Comparison of ENCODE assay signal across 8 cellular contexts in the genomic region with DNA sequence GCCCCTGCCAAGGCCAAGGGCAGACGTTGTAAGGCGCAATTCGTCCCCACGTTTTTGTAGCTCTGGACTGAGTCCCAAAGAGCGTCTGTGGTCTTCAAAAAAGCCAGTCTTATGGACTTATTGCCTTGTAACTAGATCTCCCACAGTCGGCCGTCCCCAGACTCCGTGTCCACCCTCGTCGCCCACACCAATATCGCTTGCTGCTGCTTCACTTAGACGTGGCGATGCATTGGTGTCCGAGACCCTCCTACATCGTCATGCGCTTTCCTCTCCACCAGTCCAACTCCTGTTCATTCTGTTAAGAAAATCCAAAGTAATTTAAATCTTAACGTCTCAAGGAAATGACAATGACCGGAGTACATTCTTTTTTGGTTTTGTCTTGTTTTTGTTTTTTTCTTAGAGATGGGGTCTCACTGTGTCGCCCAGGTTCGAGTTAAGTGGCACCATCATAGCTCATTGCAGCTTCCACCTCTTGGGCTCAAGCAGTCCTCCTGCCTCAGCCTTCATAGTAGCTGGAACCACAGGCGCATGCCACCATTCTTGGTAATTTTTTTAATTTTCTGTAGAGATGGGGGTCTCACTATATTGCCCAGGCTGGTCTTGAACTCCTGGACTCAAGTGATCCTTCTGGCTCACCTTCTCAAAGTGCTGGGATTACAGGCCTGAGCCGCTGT. TPM values are rescaled to one million over a fixed set of nuclear protein-coding genes. Genes with fewer than 3 reads are reported as not detected.
A peak's percentile ranks its signal among the peaks of the same experiment; 100 is the strongest.
DNase-seq lines count a peak whose midpoint lies in the region; ATAC-seq and TF ChIP-seq lines count a peak whose summit lies in the region.

No MANE protein-coding gene starts in this region.

- intact Hi-C loops in mammary epithelial cell (cut with micrococcal nuclease) (loop anchor here (1.0 to 5.0 kb wide), 5 partner anchors 104 to 403 kb away; partner anchors contain the start of gene SUPV3L1), uterus (cut with DNase I; ENCODE audit: low total_unique reads) (no loop called here)

- H3K27me3 ChIP-seq in BJ (ENCODE audit: control insufficient read depth, insufficient read depth, low read length) (no peaks in the 10 kb centered on the region), HUES6 (ENCODE audit: control insufficient read depth, insufficient read depth, low read length) (no peaks in the 10 kb centered on the region), mammary epithelial cell (ENCODE audit: insufficient read depth, low read length) (no peaks in the 10 kb centered on the region), lung (ENCODE audit: control insufficient read depth, insufficient read depth) (no peaks in the 10 kb centered on the region), uterus (no peaks in the 10 kb centered on the region)

- H4K20me1 ChIP-seq in mammary epithelial cell (ENCODE audit: insufficient read depth, low read length) = no peaks in the 10 kb centered on the region

- H3K27ac ChIP-seq in HUES6 (ENCODE audit: low read depth, low read length) = peak overlapping the region; percentile 29; the same call in 1 of the 2 replicates
- peak overlapping the region; percentile 73 for H3K27ac ChIP-seq in mammary epithelial cell (ENCODE audit: insufficient read depth, low read depth, low read length)
- peak overlapping the region; percentile 88 to 89 for H3K27ac ChIP-seq in lung (ENCODE audit: low read depth in 1 of 2, low read length in 1 of 2)
- H3K27ac ChIP-seq in uterus = peak overlapping the region; percentile 77 to 81

- 16% methylated on average over 18 of the region's 22 CpGs for WGBS in mammary epithelial cell (ENCODE audit: low coverage, missing lambda C conversion rate)
- 18 to 24% methylated on average over 18 to 22 of the region's 22 CpGs for WGBS in lung, 2 donors

- CTCF ChIA-PET in BJ (lab: Yijun Ruan, JAX) = interaction anchor here (1.1 to 1.8 kb wide), 2 partner anchors 105 to 107 kb away, joined by 3 to 6 read pairs; no protein-coding TSS in a partner anchor
- CTCF ChIA-PET in mammary epithelial cell (lab: Charles Lee; ENCODE audit: low non-redundant PET) = no interaction called here

- peak overlapping the region; percentile 95 for H3K4me2 ChIP-seq in mammary epithelial cell (ENCODE audit: insufficient read depth, low read depth, low read length)

- in situ Hi-C loops in mammary epithelial cell (cut with MboI; ENCODE audit: low sequenced_read_pairs in 2 of 2) = loop anchor here in 1 of 2 donors (25.0 kb wide), 1 partner anchor 423 kb away; the partner anchor contains the start of gene TACR2

- H3K4me1 ChIP-seq in HUES6 (ENCODE audit: control insufficient read depth, insufficient read depth, low read length) = peaks cover 3% of the 10 kb centered on the region; the same call in 1 of the 2 replicates
- H3K4me1 ChIP-seq in mammary epithelial cell (ENCODE audit: insufficient read depth, low read length) = peaks cover 28% of the 10 kb centered on the region
- H3K4me1 ChIP-seq in lung (ENCODE audit: control insufficient read depth in 2 of 2, insufficient read depth in 2 of 2, low read length in 2 of 2) = peaks cover 9 to 26% of the 10 kb centered on the region in 2 donors
- H3K4me1 ChIP-seq in uterus = peaks cover 3 to 5% of the 10 kb centered on the region in 2 donors

- POLR2A ChIA-PET in BJ (lab: Charles Lee) = no interaction called here

- dilution Hi-C loops in mammary epithelial cell (cut with HindIII; ENCODE audit: low sequenced_read_pairs) = no loop called here

- no peak for ATAC-seq in lung (ENCODE audit: insufficient read depth, low FRiP score)
- no peak for ATAC-seq in HG03565 (IDR thresholded peaks at IDR 0.05; ENCODE audit: unreplicated experiment)
- no peak for ATAC-seq in GM21367 (IDR thresholded peaks at IDR 0.05; ENCODE audit: unreplicated experiment)

- no peaks in the 10 kb centered on the region for H3K9me3 ChIP-seq in HUES6 (ENCODE audit: control insufficient read depth, insufficient read depth, low read depth, low read length)
- no peaks in the 10 kb centered on the region for H3K9me3 ChIP-seq in mammary epithelial cell (replicated peaks; ENCODE audit: insufficient read depth, low read length)
- no peaks in the 10 kb centered on the region for H3K9me3 ChIP-seq in lung (ENCODE audit: control insufficient read depth in 2 of 2, insufficient read depth in 1 of 2, low read length in 1 of 2)
- no peaks in the 10 kb centered on the region for H3K9me3 ChIP-seq in uterus

- TF ChIP-seq CTCF in BJ (IDR thresholded peaks at IDR 0.05; ENCODE audit: insufficient read depth, low read depth, low read length) = no peak
- TF ChIP-seq CTCF in mammary epithelial cell (conservative IDR thresholded peaks at IDR 0.05 in 1 of 2, IDR thresholded peaks at IDR 0.05 in 1 of 2; ENCODE audit: extremely low read depth in 1 of 2, insufficient read depth in 1 of 2, low read depth in 1 of 2, low read length in 2 of 2) = no peak
- TF ChIP-seq CTCF in lung (IDR thresholded peaks at IDR 0.05; ENCODE audit: control extremely low read depth, extremely low read depth) = no peak
- no peak for TF ChIP-seq CTCF in uterus (IDR thresholded peaks at IDR 0.05)

- H3K4me3 ChIP-seq in BJ (ENCODE audit: low read depth, low read length) (peak overlapping the region; percentile 75), HUES6 (ENCODE audit: low read depth, low read length) (peak overlapping the region; percentile 80), mammary epithelial cell (replicated peaks in 1 of 3; ENCODE audit: insufficient read depth in 1 of 3, low read depth in 2 of 3, low read length in 3 of 3) (peak overlapping the region; percentile 70 to 83 (median 79)), lung (peak overlapping the region; percentile 99), uterus (peak overlapping the region; percentile 77 to 98)

- H2AFZ ChIP-seq in mammary epithelial cell (ENCODE audit: low read depth, low read length) = peak overlapping the region; percentile 90

- no peak for DNase-seq in BJ (ENCODE audit: low read depth)
- DNase-seq in mammary epithelial cell = no peak
- DNase-seq in lung (ENCODE audit: low spot score) = no peak
- DNase-seq in uterus = no peak
- no peak for DNase-seq in NOMO-1 (lab: John Stamatoyannopoulos, UW; ENCODE audit: unreplicated experiment in 2 of 2)

- H3K36me3 ChIP-seq in BJ (ENCODE audit: control insufficient read depth, insufficient read depth, low read length) (no peaks in the 10 kb centered on the region), HUES6 (ENCODE audit: control insufficient read depth, insufficient read depth, low read length) (peaks cover 10% of the 10 kb centered on the region), mammary epithelial cell (ENCODE audit: insufficient read depth, low read length) (peaks cover 4% of the 10 kb centered on the region), lung (ENCODE audit: control insufficient read depth in 2 of 2, insufficient read depth in 2 of 2, low read length in 2 of 2) (peaks cover 7 to 9% of the 10 kb centered on the region in 2 donors), uterus (no peaks in the 10 kb centered on the region)

- BruUV-seq in mammary epithelial cell (replicated peaks; lab: Mats Ljungman, UMichigan) = no TSS peak

- H3K9ac ChIP-seq in HUES6 (ENCODE audit: low read length) = peak overlapping the region; percentile 82
- peak overlapping the region; percentile 77 for H3K9ac ChIP-seq in mammary epithelial cell (ENCODE audit: insufficient read depth, low read length)

- no peak for TF ChIP-seq POLR2A in uterus (IDR thresholded peaks at IDR 0.05)

- H3K79me2 ChIP-seq in mammary epithelial cell (ENCODE audit: insufficient read depth, low read length) = peaks cover 62% of the 10 kb centered on the region

RNA-seq across cellular contexts. Expression of gene KIFBP, which starts 0.9 kb away (rescaled TPM):
- polyA plus RNA-seq in BJ (2011; rRNA removed) = 27.4 and 36.9 TPM in 2 replicates
- polyA minus RNA-seq in BJ (2011; rRNA and poly(A)+ RNA removed) = 14.4 and 16.9 TPM in 2 replicates
- 10 to 100 TPM; 36.0 to 39.3 TPM for total RNA-seq in mammary epithelial cell
- polyA plus RNA-seq in mammary epithelial cell = 36.1 TPM
- 22.3 TPM for polyA minus RNA-seq in mammary epithelial cell
- total RNA-seq in lung = 10 to 100 TPM; 21.3 to 27.9 TPM
- 10 to 100 TPM; 10.9 to 11.5 TPM for polyA plus RNA-seq in lung
- 10 to 100 TPM in 3 of 4 donors, 1 to 10 TPM in 1; 7.4 to 49.2 (median 30.4) TPM for total RNA-seq in uterus

RNA-seq across cellular contexts. Expression of gene DDX21, which starts 33.5 kb away (rescaled TPM):
- polyA plus RNA-seq in BJ (2011; rRNA removed) = 21.9 and 46.2 TPM in 2 replicates
- polyA minus RNA-seq in BJ (2011; rRNA and poly(A)+ RNA removed) = 18.7 and 19.6 TPM in 2 replicates
- 100 to 1,000 TPM in 1 of 2 donors, 10 to 100 TPM in 1; 92.9 to 142 TPM for total RNA-seq in mammary epithelial cell
- 76.8 TPM for polyA plus RNA-seq in mammary epithelial cell
- 75.6 TPM for polyA minus RNA-seq in mammary epithelial cell
- total RNA-seq in lung = 10 to 100 TPM; 39.3 to 54.5 TPM
- polyA plus RNA-seq in lung = 10 to 100 TPM; 20.6 to 76.6 TPM
- total RNA-seq in uterus = 10 to 100 TPM; 24.1 to 52.6 (median 38.1) TPM

Comparison
In these comparisons a context has a peak if more than half of its experiments do, and no peak if none do; other contexts are left out.
1. H3K27ac ChIP-seq: peak in every context shown above with its lines; median percentile 88 in lung; 79 in uterus; 73 in mammary epithelial cell; 29 in HUES6.